Comparison of ENCODE assay signal across 29 cellular contexts in the genomic region with DNA sequence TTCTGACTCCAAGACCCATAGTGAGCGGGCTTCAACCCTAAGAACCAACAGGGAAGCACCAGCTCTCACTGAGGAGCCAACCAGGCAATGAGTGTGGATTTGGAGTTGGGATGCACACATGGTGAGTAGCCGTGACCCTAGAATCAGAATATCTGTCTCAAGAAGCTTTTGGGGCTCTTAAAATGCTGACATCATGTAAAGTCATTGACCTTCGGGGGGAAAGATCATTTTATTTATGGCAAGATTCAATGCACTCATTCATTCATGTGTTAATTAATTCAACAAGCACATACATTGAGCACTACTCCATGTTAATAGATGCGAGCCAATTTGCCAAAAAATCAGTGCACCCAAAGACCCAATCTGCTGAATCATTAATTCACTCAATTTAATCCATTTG.
"Had no signal": no experiment of that assay in that cellular context is flagged by ENCODE, and none has a peak within 500 bp of the region (broad histone marks: within the 10 kb centered on the region; RNA-seq: fewer than 3 reads in every experiment).

No MANE protein-coding gene starts in this region.

- H3K4me1 Mint-ChIP-seq: stimulated activated effector memory CD8-positive, alpha-beta T cell treated with anti-CD3 and anti-CD28 coated beads, Interleukin-12 subunit alpha, Interleukin-12 subunit beta, amount 100 ng/mL, for 72 hours had no signal

- H3K36me3 ChIP-seq: gastrocnemius medialis, left lung, neural progenitor cell, prostate gland, right atrium auricular region, sigmoid colon, stomach, tibial artery, upper lobe of left lung, uterus had no signal

- H3K4me3 ChIP-seq: gastrocnemius medialis, left lung, neural progenitor cell, prostate gland, right atrium auricular region, sigmoid colon, stomach, testis, tibial artery, upper lobe of left lung, uterus had no signal

- H3K27ac ChIP-seq: epithelial cell of prostate, gastrocnemius medialis, left lung, neural progenitor cell, prostate gland, right atrium auricular region, stomach, testis, tibial artery, upper lobe of left lung had no signal

- H3K4me2 ChIP-seq: neural progenitor cell had no signal

- DNase-seq: effector CD8-positive, alpha-beta T cell; endodermal cell; foreskin fibroblast; gastrocnemius medialis; head of caudate nucleus; left cardiac atrium; left lung; mesendoderm; midbrain; naive thymus-derived CD4-positive, alpha-beta T cell; sigmoid colon; stimulated activated CD4-positive, alpha-beta T cell treated with anti-CD3 and anti-CD28 coated beads, Interleukin-2, amount 100 ng/mL, for 24 hours; stimulated activated CD4-positive, alpha-beta T cell treated with anti-CD3 and anti-CD28 coated beads, Interleukin-4, amount 100 ng/mL, for 24 hours; stimulated activated naive CD4-positive, alpha-beta T cell treated with Interleukin-2 at 50 U/mL for 16 hours; stomach; substantia nigra; testis; tibial artery; uterus had no signal

- H3K9me3 Mint-ChIP-seq: dendritic cell treated with granulocyte-macrophage colony-stimulating factor and Interleukin-4, amounts not matched to agents 40 ng/mL and 50 ng/mL, for 4 days; endodermal cell; naive thymus-derived CD4-positive, alpha-beta T cell; nephron; neural progenitor cell; stimulated activated effector memory CD8-positive, alpha-beta T cell treated with anti-CD3 and anti-CD28 coated beads, Interleukin-12 subunit alpha, Interleukin-12 subunit beta, amount 100 ng/mL, for 72 hours had no signal

- H3K27me3 Mint-ChIP-seq: dendritic cell treated with granulocyte-macrophage colony-stimulating factor and Interleukin-4, amounts not matched to agents 40 ng/mL and 50 ng/mL, for 4 days had no signal

- H3K9me3 ChIP-seq: gastrocnemius medialis, left lung, prostate gland, right atrium auricular region, sigmoid colon, stomach, testis, tibial artery, upper lobe of left lung, uterus had no signal

- H3K27me3 ChIP-seq: gastrocnemius medialis, left lung, neural progenitor cell, right atrium auricular region, sigmoid colon, stomach, testis, tibial artery, upper lobe of left lung, uterus had no signal

- H3K4me3 Mint-ChIP-seq: dendritic cell treated with granulocyte-macrophage colony-stimulating factor and Interleukin-4, amounts not matched to agents 40 ng/mL and 50 ng/mL, for 4 days; endodermal cell; naive thymus-derived CD4-positive, alpha-beta T cell; nephron; neural progenitor cell; stimulated activated effector memory CD8-positive, alpha-beta T cell treated with anti-CD3 and anti-CD28 coated beads, Interleukin-12 subunit alpha, Interleukin-12 subunit beta, amount 100 ng/mL, for 72 hours had no signal

- H3K27ac Mint-ChIP-seq: dendritic cell treated with granulocyte-macrophage colony-stimulating factor and Interleukin-4, amounts not matched to agents 40 ng/mL and 50 ng/mL, for 4 days; endodermal cell; naive thymus-derived CD4-positive, alpha-beta T cell; neural progenitor cell; stimulated activated effector memory CD8-positive, alpha-beta T cell treated with anti-CD3 and anti-CD28 coated beads, Interleukin-12 subunit alpha, Interleukin-12 subunit beta, amount 100 ng/mL, for 72 hours had no signal

- H3K9ac ChIP-seq: neural progenitor cell had no signal

- H3K36me3 Mint-ChIP-seq: naive thymus-derived CD4-positive, alpha-beta T cell; neural progenitor cell; stimulated activated effector memory CD8-positive, alpha-beta T cell treated with anti-CD3 and anti-CD28 coated beads, Interleukin-12 subunit alpha, Interleukin-12 subunit beta, amount 100 ng/mL, for 72 hours had no signal

- H2AFZ ChIP-seq: neural progenitor cell had no signal

- H3K4me1 ChIP-seq: prostate gland, testis, uterus had no signal

- ATAC-seq: esophagus mucosa; gastrocnemius medialis; left cardiac atrium; left lung; naive thymus-derived CD4-positive, alpha-beta T cell; stimulated activated effector memory CD8-positive, alpha-beta T cell treated with anti-CD3 and anti-CD28 coated beads, Interleukin-12 subunit alpha, Interleukin-12 subunit beta, amount 100 ng/mL, for 72 hours had no signal

- FAIRE-seq: colon had no signal
